ENCODE assay signal across 13 cellular contexts in the genomic region with DNA sequence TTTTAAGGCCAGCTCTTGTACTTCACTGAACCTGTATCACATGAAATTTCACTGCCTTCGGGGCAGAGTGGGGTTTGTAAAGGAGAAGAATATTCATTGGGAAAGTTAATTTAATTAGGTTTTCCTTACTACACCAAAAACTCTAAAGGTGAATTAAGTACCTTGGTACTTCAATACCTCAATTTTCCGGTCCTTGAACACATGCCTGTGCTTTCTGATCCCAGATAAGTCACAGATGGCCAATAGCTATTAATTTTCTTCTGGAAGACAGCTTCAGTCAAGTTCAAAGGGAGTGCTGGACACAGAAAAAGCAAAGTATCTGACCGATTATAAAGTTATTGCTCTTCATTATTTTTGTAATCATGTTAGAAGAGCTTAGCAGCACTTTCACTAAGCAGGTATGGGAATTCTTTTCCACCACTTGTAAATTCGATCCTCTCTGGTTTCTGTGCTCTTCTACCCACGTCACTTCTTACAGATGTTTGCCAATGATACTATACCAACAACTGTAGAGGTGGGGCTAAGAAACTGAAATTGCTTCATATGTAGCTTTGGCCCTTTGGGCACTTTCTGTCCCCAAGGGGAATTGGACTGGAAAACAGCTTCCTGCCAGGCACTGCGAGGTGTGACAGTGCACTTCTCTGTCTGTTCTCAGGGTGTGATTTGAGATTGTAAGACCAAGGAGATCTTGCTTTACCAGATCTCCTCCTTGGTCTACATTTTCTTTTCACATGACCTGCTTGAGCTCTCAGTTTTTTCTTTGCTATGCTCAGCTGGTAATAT.
DNase-seq lines count a peak whose midpoint lies in the region; ATAC-seq and TF ChIP-seq lines count a peak whose summit lies in the region.
"Had no signal": no experiment of that assay in that cellular context is flagged by ENCODE, and none has a peak within 500 bp of the region (broad histone marks: within the 10 kb centered on the region; RNA-seq: fewer than 3 reads in every experiment).

No MANE protein-coding gene starts in this region.

- peaks cover 3% of the 10 kb centered on the region for H3K4me1 ChIP-seq in lower lobe of right lung

- H3K36me3 ChIP-seq in lower lobe of right lung = no peaks in the 10 kb centered on the region
- H3K36me3 ChIP-seq: SJSA1 had no signal

- H3K4me3 ChIP-seq in lower lobe of right lung = no peak overlapping the region
- H3K4me3 ChIP-seq: SJSA1 had no signal

- H3K9me3 ChIP-seq in lower lobe of right lung = no peaks in the 10 kb centered on the region
- H3K9me3 ChIP-seq: SJSA1 had no signal

- H3K27me3 ChIP-seq in lower lobe of right lung (ENCODE audit: low read depth) = no peaks in the 10 kb centered on the region
- H3K27me3 ChIP-seq: foreskin keratinocyte, SJSA1 had no signal

- no peak for DNase-seq in lower lobe of right lung
- DNase-seq in NCI-H748 (lab: John Stamatoyannopoulos, UW; ENCODE audit: unreplicated experiment) = no peak
- no peak for DNase-seq in LoVo (ENCODE audit: low spot score)
- DNase-seq in stimulated activated CD8-positive, alpha-beta memory T cell treated with anti-CD3 and anti-CD28 coated beads, Interleukin-4, amount 100 ng/mL, for 48 hours = no peak
- DNase-seq in head of caudate nucleus = no peak
- DNase-seq: activated gamma-delta T cell treated with Interleukin-2 at 50 U/mL for 16 hours, foreskin keratinocyte, NCI-H510A had no signal

- intact Hi-C loops in lower lobe of right lung (cut with DNase I) = no loop called here
- intact Hi-C loops in head of caudate nucleus (cut with DNase I) = no loop called here

- no peak for TF ChIP-seq CTCF in lower lobe of right lung (IDR thresholded peaks at IDR 0.05)

- peak; percentile 44 for ATAC-seq in GM18858 (IDR thresholded peaks at IDR 0.05; ENCODE audit: unreplicated experiment)
- ATAC-seq in GM21723 (IDR thresholded peaks at IDR 0.05; ENCODE audit: unreplicated experiment) = peak; percentile 49
- peak; percentile 68 for ATAC-seq in HG03460 (IDR thresholded peaks at IDR 0.05; ENCODE audit: unreplicated experiment)
- ATAC-seq in lower lobe of right lung = peak; percentile 57 to 77
- ATAC-seq: foreskin keratinocyte had no signal

- no peak overlapping the region for H3K27ac ChIP-seq in lower lobe of right lung
- H3K27ac ChIP-seq: foreskin keratinocyte, KMS-11, SJSA1 had no signal
